Comparison of ENCODE assay signal across 1 cellular context in the genomic region with DNA sequence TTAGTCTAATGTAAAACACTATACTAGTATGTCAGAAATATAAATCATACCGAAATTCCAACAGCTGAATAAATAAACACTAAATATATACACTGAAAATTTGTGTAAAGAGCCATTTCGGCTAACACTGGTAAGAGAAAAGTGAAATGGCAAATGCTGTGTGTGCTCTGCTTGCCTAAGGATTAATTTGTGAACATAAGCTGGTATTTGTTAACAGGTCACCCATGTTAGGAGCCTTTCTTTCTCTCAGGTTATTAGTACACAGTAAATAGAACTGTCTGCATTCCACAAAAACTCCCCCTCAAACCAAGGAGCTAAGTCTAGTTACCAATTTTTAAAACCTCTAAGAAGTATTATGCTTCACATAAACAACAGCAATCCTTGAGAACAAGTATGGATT.
TF ChIP-seq lines count a peak whose summit lies in the region.

No MANE protein-coding gene starts in this region.

TF ChIP-seq in GM12878, 131 proteins besides CTCF, POLR2A, EP300 and RAD21 (continued from another document):
- TF ChIP-seq, protein P1, sequence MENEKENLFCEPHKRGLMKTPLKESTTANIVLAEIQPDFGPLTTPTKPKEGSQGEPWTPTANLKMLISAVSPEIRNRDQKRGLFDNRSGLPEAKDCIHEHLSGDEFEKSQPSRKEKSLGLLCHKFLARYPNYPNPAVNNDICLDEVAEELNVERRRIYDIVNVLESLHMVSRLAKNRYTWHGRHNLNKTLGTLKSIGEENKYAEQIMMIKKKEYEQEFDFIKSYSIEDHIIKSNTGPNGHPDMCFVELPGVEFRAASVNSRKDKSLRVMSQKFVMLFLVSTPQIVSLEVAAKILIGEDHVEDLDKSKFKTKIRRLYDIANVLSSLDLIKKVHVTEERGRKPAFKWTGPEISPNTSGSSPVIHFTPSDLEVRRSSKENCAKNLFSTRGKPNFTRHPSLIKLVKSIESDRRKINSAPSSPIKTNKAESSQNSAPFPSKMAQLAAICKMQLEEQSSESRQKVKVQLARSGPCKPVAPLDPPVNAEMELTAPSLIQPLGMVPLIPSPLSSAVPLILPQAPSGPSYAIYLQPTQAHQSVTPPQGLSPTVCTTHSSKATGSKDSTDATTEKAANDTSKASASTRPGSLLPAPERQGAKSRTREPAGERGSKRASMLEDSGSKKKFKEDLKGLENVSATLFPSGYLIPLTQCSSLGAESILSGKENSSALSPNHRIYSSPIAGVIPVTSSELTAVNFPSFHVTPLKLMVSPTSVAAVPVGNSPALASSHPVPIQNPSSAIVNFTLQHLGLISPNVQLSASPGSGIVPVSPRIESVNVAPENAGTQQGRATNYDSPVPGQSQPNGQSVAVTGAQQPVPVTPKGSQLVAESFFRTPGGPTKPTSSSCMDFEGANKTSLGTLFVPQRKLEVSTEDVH (IDR thresholded peaks at IDR 0.05; ENCODE audit: low read depth, partially characterized antibody), result no peak
TF ChIP-seq in GM12878: peak in this region for 0.
